ENCODE assay signal across 1 cellular context in the genomic region with DNA sequence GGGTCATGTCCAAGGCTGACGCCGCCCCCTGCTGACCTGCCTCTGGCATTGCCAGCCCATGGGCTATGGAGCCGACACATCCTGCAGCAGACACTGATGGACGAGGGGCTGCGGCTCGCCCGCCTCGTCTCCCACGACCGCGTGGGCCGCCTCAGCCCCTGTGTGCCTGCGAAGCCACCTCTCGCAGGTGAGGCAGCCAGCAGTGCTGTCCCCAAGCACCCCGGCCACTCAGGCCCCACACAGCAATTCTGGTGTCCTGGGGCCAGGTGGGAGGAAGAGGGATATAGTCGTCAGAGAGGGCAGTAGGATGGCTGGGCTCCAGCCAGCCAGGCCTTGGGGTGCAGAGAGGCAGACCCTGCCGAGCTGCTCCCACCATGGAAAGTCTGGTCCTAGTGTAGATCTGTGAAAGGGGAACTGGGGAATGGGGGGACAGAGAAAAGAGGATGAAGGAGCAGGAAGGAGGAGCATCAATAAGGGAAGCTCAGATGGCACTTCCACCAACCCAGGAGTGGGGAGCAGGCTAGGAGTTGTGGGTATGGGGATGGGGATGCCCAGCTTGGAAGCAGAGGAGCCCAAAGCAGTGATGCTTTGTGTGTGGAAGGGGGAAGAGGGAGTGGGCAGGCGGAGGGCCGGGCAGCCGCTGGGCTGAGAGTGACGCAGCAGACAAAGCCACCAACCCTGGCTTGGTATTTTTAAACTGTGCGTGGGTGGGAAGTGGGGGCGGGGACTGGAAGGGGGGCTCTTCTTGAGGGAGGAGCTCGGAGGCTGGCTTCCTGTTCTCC.
TF ChIP-seq lines count a peak whose summit lies in the region.

No MANE protein-coding gene starts in this region.

TF ChIP-seq in H1, 55 proteins besides CTCF, POLR2A, EP300 and RAD21:
- TF ChIP-seq NRF1 (IDR thresholded peaks at IDR 0.05; ENCODE audit: low read depth, low read length) (no peak), EZH2 (IDR thresholded peaks at IDR 0.05; ENCODE audit: low read depth, low read length, severe bottlenecking) (no peak), TEAD4 (IDR thresholded peaks at IDR 0.05; ENCODE audit: low read depth, low read length) (no peak), CTBP2 (IDR thresholded peaks at IDR 0.05; ENCODE audit: borderline replicate concordance, insufficient read depth, insufficient read length, low read length) (no peak), SIN3A (conservative IDR thresholded peaks at IDR 0.05 in 1 of 2, IDR thresholded peaks at IDR 0.05 in 1 of 2; ENCODE audit: low read depth in 1 of 2, low read length in 2 of 2) (peak in 1 of 2 experiments; percentile 64; a peak in 1 of 4 replicates), SRF (IDR thresholded peaks at IDR 0.05; ENCODE audit: low read depth, low read length) (no peak), GTF2F1 (IDR thresholded peaks at IDR 0.05; ENCODE audit: borderline replicate concordance, low read depth, low read length) (no peak), ASH2L (IDR thresholded peaks at IDR 0.05; ENCODE audit: low read length) (no peak), BACH1 (IDR thresholded peaks at IDR 0.05; ENCODE audit: low read length) (0 out of 2 replicates have a peak, but pooled peaks have one; percentile 37), CBX5 (IDR thresholded peaks at IDR 0.05; ENCODE audit: low read depth, low read length) (no peak), SIRT6 (IDR thresholded peaks at IDR 0.05; ENCODE audit: low read length) (no peak), PHF8 (conservative IDR thresholded peaks at IDR 0.05; ENCODE audit: low read depth, low read length) (no peak), TBP (IDR thresholded peaks at IDR 0.05; ENCODE audit: low read depth, low read length) (no peak), NANOG (IDR thresholded peaks at IDR 0.05; ENCODE audit: insufficient read depth, low read depth, low read length, poor library complexity, severe bottlenecking) (no peak), SAP30 (IDR thresholded peaks at IDR 0.05; ENCODE audit: insufficient read depth, insufficient replicate concordance, low read length) (no peak), CHD1 (IDR thresholded peaks at IDR 0.05; ENCODE audit: low read depth, low read length) (no peak), TAF1 (IDR thresholded peaks at IDR 0.05; ENCODE audit: low read depth, low read length) (peak; percentile 40; the same call in 1 of the 2 replicates), ZNF274 (IDR thresholded peaks at IDR 0.05; ENCODE audit: borderline replicate concordance, extremely low read depth, low read length) (no peak), SP2 (IDR thresholded peaks at IDR 0.05; ENCODE audit: low read length) (no peak), HDAC2 (IDR thresholded peaks at IDR 0.05; ENCODE audit: borderline replicate concordance in 1 of 2, low read depth in 2 of 2, low read length in 2 of 2) (no peak), SIX5 (IDR thresholded peaks at IDR 0.05; ENCODE audit: low read depth, low read length) (no peak), YY1 (IDR thresholded peaks at IDR 0.05; ENCODE audit: low read depth, low read length) (peak; percentile 43; the same call in 1 of the 2 replicates), JUN (IDR thresholded peaks at IDR 0.05; ENCODE audit: low read depth, low read length) (no peak), EGR1 (IDR thresholded peaks at IDR 0.05; ENCODE audit: borderline replicate concordance, low read depth, low read length) (peak; percentile 98), SUZ12 (IDR thresholded peaks at IDR 0.05; ENCODE audit: low read length) (no peak), JUND (IDR thresholded peaks at IDR 0.05; ENCODE audit: low read length) (no peak), GABPA (IDR thresholded peaks at IDR 0.05; ENCODE audit: borderline replicate concordance, insufficient read depth, low read length) (no peak), CEBPB (IDR thresholded peaks at IDR 0.05; ENCODE audit: low read depth, low read length) (no peak), TAF7 (optimal IDR thresholded peaks at IDR 0.05; ENCODE audit: borderline replicate concordance, low read depth, low read length) (no peak), SP1 (IDR thresholded peaks at IDR 0.05; ENCODE audit: low read depth, low read length) (no peak), FOSL1 (IDR thresholded peaks at IDR 0.05; ENCODE audit: insufficient read depth, low read depth, low read length) (no peak), TCF12 (IDR thresholded peaks at IDR 0.05; ENCODE audit: low read depth, low read length) (no peak), RNF2 (IDR thresholded peaks at IDR 0.05; ENCODE audit: borderline replicate concordance, low read depth, low read length, missing control alignments, poor library complexity, severe bottlenecking) (no peak), SP4 (IDR thresholded peaks at IDR 0.05; ENCODE audit: low read length) (no peak), KDM1A (IDR thresholded peaks at IDR 0.05; ENCODE audit: borderline replicate concordance, low read length) (no peak), POLR2AphosphoS5 (IDR thresholded peaks at IDR 0.05; ENCODE audit: low read depth, low read length) (peak; percentile 54)
- TF ChIP-seq, protein P1, sequence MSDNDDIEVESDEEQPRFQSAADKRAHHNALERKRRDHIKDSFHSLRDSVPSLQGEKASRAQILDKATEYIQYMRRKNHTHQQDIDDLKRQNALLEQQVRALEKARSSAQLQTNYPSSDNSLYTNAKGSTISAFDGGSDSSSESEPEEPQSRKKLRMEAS (IDR thresholded peaks at IDR 0.05) = peak; percentile 55; the same call in 1 of the 2 replicates
- TF ChIP-seq, protein P2, sequence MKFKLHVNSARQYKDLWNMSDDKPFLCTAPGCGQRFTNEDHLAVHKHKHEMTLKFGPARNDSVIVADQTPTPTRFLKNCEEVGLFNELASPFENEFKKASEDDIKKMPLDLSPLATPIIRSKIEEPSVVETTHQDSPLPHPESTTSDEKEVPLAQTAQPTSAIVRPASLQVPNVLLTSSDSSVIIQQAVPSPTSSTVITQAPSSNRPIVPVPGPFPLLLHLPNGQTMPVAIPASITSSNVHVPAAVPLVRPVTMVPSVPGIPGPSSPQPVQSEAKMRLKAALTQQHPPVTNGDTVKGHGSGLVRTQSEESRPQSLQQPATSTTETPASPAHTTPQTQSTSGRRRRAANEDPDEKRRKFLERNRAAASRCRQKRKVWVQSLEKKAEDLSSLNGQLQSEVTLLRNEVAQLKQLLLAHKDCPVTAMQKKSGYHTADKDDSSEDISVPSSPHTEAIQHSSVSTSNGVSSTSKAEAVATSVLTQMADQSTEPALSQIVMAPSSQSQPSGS (IDR thresholded peaks at IDR 0.05; ENCODE audit: low read length) = no peak
- TF ChIP-seq, protein P3, sequence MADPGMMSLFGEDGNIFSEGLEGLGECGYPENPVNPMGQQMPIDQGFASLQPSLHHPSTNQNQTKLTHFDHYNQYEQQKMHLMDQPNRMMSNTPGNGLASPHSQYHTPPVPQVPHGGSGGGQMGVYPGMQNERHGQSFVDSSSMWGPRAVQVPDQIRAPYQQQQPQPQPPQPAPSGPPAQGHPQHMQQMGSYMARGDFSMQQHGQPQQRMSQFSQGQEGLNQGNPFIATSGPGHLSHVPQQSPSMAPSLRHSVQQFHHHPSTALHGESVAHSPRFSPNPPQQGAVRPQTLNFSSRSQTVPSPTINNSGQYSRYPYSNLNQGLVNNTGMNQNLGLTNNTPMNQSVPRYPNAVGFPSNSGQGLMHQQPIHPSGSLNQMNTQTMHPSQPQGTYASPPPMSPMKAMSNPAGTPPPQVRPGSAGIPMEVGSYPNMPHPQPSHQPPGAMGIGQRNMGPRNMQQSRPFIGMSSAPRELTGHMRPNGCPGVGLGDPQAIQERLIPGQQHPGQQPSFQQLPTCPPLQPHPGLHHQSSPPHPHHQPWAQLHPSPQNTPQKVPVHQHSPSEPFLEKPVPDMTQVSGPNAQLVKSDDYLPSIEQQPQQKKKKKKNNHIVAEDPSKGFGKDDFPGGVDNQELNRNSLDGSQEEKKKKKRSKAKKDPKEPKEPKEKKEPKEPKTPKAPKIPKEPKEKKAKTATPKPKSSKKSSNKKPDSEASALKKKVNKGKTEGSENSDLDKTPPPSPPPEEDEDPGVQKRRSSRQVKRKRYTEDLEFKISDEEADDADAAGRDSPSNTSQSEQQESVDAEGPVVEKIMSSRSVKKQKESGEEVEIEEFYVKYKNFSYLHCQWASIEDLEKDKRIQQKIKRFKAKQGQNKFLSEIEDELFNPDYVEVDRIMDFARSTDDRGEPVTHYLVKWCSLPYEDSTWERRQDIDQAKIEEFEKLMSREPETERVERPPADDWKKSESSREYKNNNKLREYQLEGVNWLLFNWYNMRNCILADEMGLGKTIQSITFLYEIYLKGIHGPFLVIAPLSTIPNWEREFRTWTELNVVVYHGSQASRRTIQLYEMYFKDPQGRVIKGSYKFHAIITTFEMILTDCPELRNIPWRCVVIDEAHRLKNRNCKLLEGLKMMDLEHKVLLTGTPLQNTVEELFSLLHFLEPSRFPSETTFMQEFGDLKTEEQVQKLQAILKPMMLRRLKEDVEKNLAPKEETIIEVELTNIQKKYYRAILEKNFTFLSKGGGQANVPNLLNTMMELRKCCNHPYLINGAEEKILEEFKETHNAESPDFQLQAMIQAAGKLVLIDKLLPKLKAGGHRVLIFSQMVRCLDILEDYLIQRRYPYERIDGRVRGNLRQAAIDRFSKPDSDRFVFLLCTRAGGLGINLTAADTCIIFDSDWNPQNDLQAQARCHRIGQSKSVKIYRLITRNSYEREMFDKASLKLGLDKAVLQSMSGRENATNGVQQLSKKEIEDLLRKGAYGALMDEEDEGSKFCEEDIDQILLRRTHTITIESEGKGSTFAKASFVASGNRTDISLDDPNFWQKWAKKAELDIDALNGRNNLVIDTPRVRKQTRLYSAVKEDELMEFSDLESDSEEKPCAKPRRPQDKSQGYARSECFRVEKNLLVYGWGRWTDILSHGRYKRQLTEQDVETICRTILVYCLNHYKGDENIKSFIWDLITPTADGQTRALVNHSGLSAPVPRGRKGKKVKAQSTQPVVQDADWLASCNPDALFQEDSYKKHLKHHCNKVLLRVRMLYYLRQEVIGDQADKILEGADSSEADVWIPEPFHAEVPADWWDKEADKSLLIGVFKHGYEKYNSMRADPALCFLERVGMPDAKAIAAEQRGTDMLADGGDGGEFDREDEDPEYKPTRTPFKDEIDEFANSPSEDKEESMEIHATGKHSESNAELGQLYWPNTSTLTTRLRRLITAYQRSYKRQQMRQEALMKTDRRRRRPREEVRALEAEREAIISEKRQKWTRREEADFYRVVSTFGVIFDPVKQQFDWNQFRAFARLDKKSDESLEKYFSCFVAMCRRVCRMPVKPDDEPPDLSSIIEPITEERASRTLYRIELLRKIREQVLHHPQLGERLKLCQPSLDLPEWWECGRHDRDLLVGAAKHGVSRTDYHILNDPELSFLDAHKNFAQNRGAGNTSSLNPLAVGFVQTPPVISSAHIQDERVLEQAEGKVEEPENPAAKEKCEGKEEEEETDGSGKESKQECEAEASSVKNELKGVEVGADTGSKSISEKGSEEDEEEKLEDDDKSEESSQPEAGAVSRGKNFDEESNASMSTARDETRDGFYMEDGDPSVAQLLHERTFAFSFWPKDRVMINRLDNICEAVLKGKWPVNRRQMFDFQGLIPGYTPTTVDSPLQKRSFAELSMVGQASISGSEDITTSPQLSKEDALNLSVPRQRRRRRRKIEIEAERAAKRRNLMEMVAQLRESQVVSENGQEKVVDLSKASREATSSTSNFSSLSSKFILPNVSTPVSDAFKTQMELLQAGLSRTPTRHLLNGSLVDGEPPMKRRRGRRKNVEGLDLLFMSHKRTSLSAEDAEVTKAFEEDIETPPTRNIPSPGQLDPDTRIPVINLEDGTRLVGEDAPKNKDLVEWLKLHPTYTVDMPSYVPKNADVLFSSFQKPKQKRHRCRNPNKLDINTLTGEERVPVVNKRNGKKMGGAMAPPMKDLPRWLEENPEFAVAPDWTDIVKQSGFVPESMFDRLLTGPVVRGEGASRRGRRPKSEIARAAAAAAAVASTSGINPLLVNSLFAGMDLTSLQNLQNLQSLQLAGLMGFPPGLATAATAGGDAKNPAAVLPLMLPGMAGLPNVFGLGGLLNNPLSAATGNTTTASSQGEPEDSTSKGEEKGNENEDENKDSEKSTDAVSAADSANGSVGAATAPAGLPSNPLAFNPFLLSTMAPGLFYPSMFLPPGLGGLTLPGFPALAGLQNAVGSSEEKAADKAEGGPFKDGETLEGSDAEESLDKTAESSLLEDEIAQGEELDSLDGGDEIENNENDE (IDR thresholded peaks at IDR 0.05; ENCODE audit: insufficient replicate concordance, low read length) = no peak
- TF ChIP-seq, protein P4, sequence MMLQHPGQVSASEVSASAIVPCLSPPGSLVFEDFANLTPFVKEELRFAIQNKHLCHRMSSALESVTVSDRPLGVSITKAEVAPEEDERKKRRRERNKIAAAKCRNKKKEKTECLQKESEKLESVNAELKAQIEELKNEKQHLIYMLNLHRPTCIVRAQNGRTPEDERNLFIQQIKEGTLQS (IDR thresholded peaks at IDR 0.05; ENCODE audit: insufficient read depth, low read depth, low read length) = no peak
TF ChIP-seq in H1: peak in this region for 7.
